ENCODE assay signal across 10 cellular contexts in the genomic region with DNA sequence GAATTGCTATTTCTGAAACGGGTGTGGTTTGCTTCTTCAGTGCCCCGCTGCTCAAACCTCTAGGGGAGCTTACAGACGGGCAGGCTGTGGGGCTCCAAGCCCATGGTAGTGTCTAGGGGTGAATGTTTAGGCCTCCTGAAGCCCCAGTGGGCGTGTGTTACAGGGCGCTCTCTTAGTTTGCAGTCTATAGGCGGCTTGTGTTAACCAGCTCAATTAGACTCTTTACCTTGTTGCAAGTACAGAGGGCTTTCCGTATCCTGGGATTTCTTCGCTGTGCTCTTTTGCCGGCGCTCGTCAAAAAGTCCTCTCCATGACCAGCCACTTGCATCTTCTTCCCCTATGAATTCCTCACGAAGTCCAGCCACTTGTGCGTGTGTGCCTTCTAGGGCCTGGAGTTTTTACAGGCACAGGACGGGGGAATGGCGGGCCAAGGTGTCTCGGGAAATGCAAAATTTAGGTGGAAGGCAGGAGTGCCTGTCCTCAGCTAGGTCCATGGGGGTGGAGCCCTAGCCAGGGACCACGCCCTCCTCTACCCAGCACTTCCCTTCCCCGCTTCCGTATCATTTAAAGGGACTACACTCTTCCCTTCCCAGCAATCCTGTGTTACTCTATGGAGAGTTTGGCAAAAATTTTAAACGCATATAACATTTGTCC.
DNase-seq lines count a peak whose midpoint lies in the region; ATAC-seq, FAIRE-seq and TF ChIP-seq lines count a peak whose summit lies in the region.
"Had no signal": no experiment of that assay in that cellular context is flagged by ENCODE, and none has a peak within 500 bp of the region (broad histone marks: within the 10 kb centered on the region; RNA-seq: fewer than 3 reads in every experiment).

No MANE protein-coding gene starts in this region.

- H3K27ac ChIP-seq in liver (ENCODE audit: low read depth in 1 of 2, low read length in 2 of 2) (no peak overlapping the region), HepG2 (ENCODE audit: extremely low read length, insufficient read depth, low read length) (no peak overlapping the region), fibroblast of lung (ENCODE audit: insufficient read depth, low read length) (no peak overlapping the region), aorta (ENCODE audit: low read depth in 1 of 2, low read length in 2 of 2) (no peak overlapping the region)
- H3K27ac ChIP-seq: A549 had no signal

- FAIRE-seq in HepG2 (lab: Jason Lieb, UNC): no peak
- FAIRE-seq: A549 had no signal

- H3K9me3 Mint-ChIP-seq in mesothelial cell of epicardium: no peaks in the 10 kb centered on the region

- peak overlapping the region; percentile 41 to 62 (median 49) for H3K4me3 ChIP-seq in liver (ENCODE audit: low read depth in 1 of 3, low read length in 3 of 3)
- H3K4me3 ChIP-seq in HepG2 (replicated peaks in 1 of 3; ENCODE audit: insufficient read depth in 1 of 3, low read depth in 2 of 3, low read length in 3 of 3): no peak overlapping the region
- peak overlapping the region in 3 of 4 experiments; percentile 27 to 69 (median 62) for H3K4me3 ChIP-seq in fibroblast of lung (replicated peaks in 1 of 4; ENCODE audit: control extremely low read depth in 1 of 4, insufficient read depth in 1 of 4, low read depth in 3 of 4, low read length in 4 of 4)
- H3K4me3 ChIP-seq in aorta (ENCODE audit: low read length in 2 of 2): peak overlapping the region; percentile 10 to 21
- H3K4me3 ChIP-seq: A549 had no signal

- H3K9me3 ChIP-seq in liver (ENCODE audit: control insufficient read depth in 4 of 4, low read length in 3 of 4) (no peaks in the 10 kb centered on the region), HepG2 (ENCODE audit: low read length) (no peaks in the 10 kb centered on the region), fibroblast of lung (ENCODE audit: control insufficient read depth, insufficient read depth, low read depth, low read length) (no peaks in the 10 kb centered on the region), aorta (ENCODE audit: control insufficient read depth, low read length) (no peaks in the 10 kb centered on the region)
- H3K9me3 ChIP-seq: A549 had no signal

- H2AFZ ChIP-seq in HepG2 (ENCODE audit: low read length) (no peak overlapping the region), fibroblast of lung (ENCODE audit: low read length) (peak overlapping the region; percentile 3)

- H4K20me1 ChIP-seq in HepG2 (ENCODE audit: insufficient read depth, low read length): no peaks in the 10 kb centered on the region
- no peaks in the 10 kb centered on the region for H4K20me1 ChIP-seq in fibroblast of lung (ENCODE audit: control insufficient read depth, extremely low read depth, insufficient read depth, low read length)

- H3K27me3 ChIP-seq in liver (ENCODE audit: control insufficient read depth in 4 of 4, insufficient read depth in 4 of 4, low read length in 3 of 4) (no peaks in the 10 kb centered on the region), HepG2 (ENCODE audit: control insufficient read depth in 1 of 2, insufficient read depth in 2 of 2, low read length in 2 of 2) (no peaks in the 10 kb centered on the region), fibroblast of lung (ENCODE audit: control insufficient read depth, insufficient read depth, low read length) (no peaks in the 10 kb centered on the region), aorta (ENCODE audit: control insufficient read depth in 1 of 2, insufficient read depth in 2 of 2, low read length in 1 of 2) (no peaks in the 10 kb centered on the region)

- ATAC-seq in HepG2 (no peak), aorta (ENCODE audit: low FRiP score) (peak; percentile 64)
- ATAC-seq: A549 had no signal

- no peak overlapping the region for H3K27ac Mint-ChIP-seq in mesothelial cell of epicardium

- TF ChIP-seq CTCF in liver (IDR thresholded peaks at IDR 0.05; ENCODE audit: low read depth, low read length, missing input control) (no peak), HepG2 (CRISPR knock-in tag; IDR thresholded peaks at IDR 0.05) (no peak), fibroblast of lung (conservative IDR thresholded peaks at IDR 0.05 in 1 of 2, IDR thresholded peaks at IDR 0.05 in 1 of 2; ENCODE audit: low read depth in 1 of 2, low read length in 2 of 2) (no peak), mesothelial cell of epicardium (IDR thresholded peaks at IDR 0.05; ENCODE audit: unreplicated experiment) (no peak)

- TF ChIP-seq POLR2A in HepG2 (IDR thresholded peaks at IDR 0.05; ENCODE audit: insufficient read depth in 1 of 2, low read depth in 2 of 2, low read length in 2 of 2): no peak

- no peaks in the 10 kb centered on the region for H3K27me3 Mint-ChIP-seq in mesothelial cell of epicardium (ENCODE audit: low read depth)

- 37% methylated on average over 20 of the region's 20 CpGs for WGBS in liver
- WGBS in HepG2 (ENCODE audit: low lambda C conversion rate): 39% methylated on average over 20 of the region's 20 CpGs
- WGBS in aorta, 2 donors: 55 to 56% methylated on average over 20 of the region's 20 CpGs

- no TSS peak for BruUV-seq in HepG2 (replicated peaks; lab: Mats Ljungman, UMichigan)

- in situ Hi-C loops in HepG2 (cut with HindIII; ENCODE audit: extremely low pct_ligation_motif_present, low pct_unique_long_range_greater_than_20kb): no loop called here

- H3K36me3 ChIP-seq in liver (ENCODE audit: control insufficient read depth in 4 of 4, insufficient read depth in 3 of 4, low read depth in 1 of 4, low read length in 3 of 4): no peaks in the 10 kb centered on the region
- no peaks in the 10 kb centered on the region for H3K36me3 ChIP-seq in HepG2 (replicated peaks in 1 of 2; ENCODE audit: control insufficient read depth in 1 of 2, insufficient read depth in 2 of 2, low read length in 2 of 2)
- H3K36me3 ChIP-seq in fibroblast of lung (ENCODE audit: control insufficient read depth, insufficient read depth, low read length): no peaks in the 10 kb centered on the region
- no peaks in the 10 kb centered on the region for H3K36me3 ChIP-seq in aorta (ENCODE audit: control insufficient read depth in 1 of 2, insufficient read depth in 2 of 2, low read length in 1 of 2)

- DNase-seq in HepG2 (ENCODE audit: low spot score) (no peak), fibroblast of lung (ENCODE audit: low read depth in 2 of 2) (peak in 1 of 2 donors; percentile 27), mesothelial cell of epicardium (ENCODE audit: low spot score in 2 of 2, unreplicated experiment in 2 of 2) (no peak), aorta (peak; percentile 49 to 73), DMS153 treated with DMSO at 0.1 percent for 48 hours (lab: John Stamatoyannopoulos, UW; ENCODE audit: unreplicated experiment) (no peak), NCI-H1092 (lab: John Stamatoyannopoulos, UW) (no peak)
- no peak for DNase-seq in activated T-cell treated with anti-CD3 and anti-CD28 coated beads, Interleukin-2, amount 50 U/mL, for 1 hour
- DNase-seq: NCI-H510A treated with DMSO at 0.1 percent for 48 hours had no signal

- H3K4me1 Mint-ChIP-seq in mesothelial cell of epicardium: no peaks in the 10 kb centered on the region

- intact Hi-C loops in HepG2 (cut with micrococcal nuclease; ENCODE audit: unreplicated experiment) (no loop called here), aorta (cut with DNase I) (no loop called here)

- POLR2A ChIA-PET in HepG2 (lab: Yijun Ruan, JAX): no interaction called here

- TF ChIP-seq RAD21 in liver (IDR thresholded peaks at IDR 0.05) (no peak), HepG2 (CRISPR knock-in tag; IDR thresholded peaks at IDR 0.05) (no peak)

- peak overlapping the region in 1 of 2 donors; percentile 25 for H3K9ac ChIP-seq in liver (ENCODE audit: low read depth in 1 of 2, low read length in 2 of 2)
- H3K9ac ChIP-seq in HepG2 (ENCODE audit: insufficient read depth, low read depth, low read length): no peak overlapping the region
- H3K9ac ChIP-seq in fibroblast of lung (ENCODE audit: insufficient read depth, low read length): no peak overlapping the region

- H3K4me3 Mint-ChIP-seq in mesothelial cell of epicardium: peak overlapping the region; percentile 65

- no peaks in the 10 kb centered on the region for H3K36me3 Mint-ChIP-seq in mesothelial cell of epicardium

- CTCF ChIA-PET in HepG2 (lab: Yijun Ruan, JAX; ENCODE audit: low intra/inter-chr PET ratio, low total read pairs): no interaction called here

- H3K4me1 ChIP-seq in liver (ENCODE audit: control insufficient read depth in 4 of 4, insufficient read depth in 4 of 4, low read length in 3 of 4): no peaks in the 10 kb centered on the region
- H3K4me1 ChIP-seq in HepG2 (ENCODE audit: insufficient read depth, low read length): no peaks in the 10 kb centered on the region
- H3K4me1 ChIP-seq in fibroblast of lung (ENCODE audit: control insufficient read depth, extremely low read depth, insufficient read depth, low read length): no peaks in the 10 kb centered on the region
- H3K4me1 ChIP-seq in aorta (ENCODE audit: control insufficient read depth in 1 of 2, insufficient read depth in 2 of 2, low read length in 2 of 2): no peaks in the 10 kb centered on the region
- H3K4me1 ChIP-seq: A549 had no signal

- H3K79me2 ChIP-seq in HepG2 (ENCODE audit: insufficient read depth, low read length): no peaks in the 10 kb centered on the region
- no peaks in the 10 kb centered on the region for H3K79me2 ChIP-seq in fibroblast of lung (ENCODE audit: control insufficient read depth, insufficient read depth, low read length)

- TF ChIP-seq EP300 in HepG2 (IDR thresholded peaks at IDR 0.05; ENCODE audit: low read depth in 2 of 2, low read length in 2 of 2): no peak
- no peak for TF ChIP-seq EP300 in HepG2 (CRISPR knock-in tag; IDR thresholded peaks at IDR 0.05; ENCODE audit: borderline replicate concordance)

- no peak overlapping the region for H3K4me2 ChIP-seq in HepG2 (ENCODE audit: low read depth, low read length)
- H3K4me2 ChIP-seq in fibroblast of lung (ENCODE audit: extremely low read depth, insufficient read depth, low read length): peak overlapping the region; percentile 66
- H3K4me2 ChIP-seq: A549 had no signal

TF ChIP-seq in HepG2, 621 proteins besides CTCF, POLR2A, EP300 and RAD21 (continues in another document):
- TF ChIP-seq ZNF577 (CRISPR knock-in tag; IDR thresholded peaks at IDR 0.05; ENCODE audit: borderline replicate concordance, low read depth): no peak
- TF ChIP-seq ZNF720 (CRISPR knock-in tag; IDR thresholded peaks at IDR 0.05): no peak
- no peak for TF ChIP-seq MXD4 (CRISPR knock-in tag; IDR thresholded peaks at IDR 0.05)

Comparison
In these comparisons a context has a peak if more than half of its experiments do, and no peak if none do; other contexts are left out.
1. H3K4me3 ChIP-seq: peak in liver (3 of 3), fibroblast of lung (3 of 4) and aorta (2 of 2); none in HepG2 (0 of 3).
2. DNase-seq: peak in aorta (2 of 2); none in HepG2 (single experiment), mesothelial cell of epicardium (0 of 2), activated T-cell treated with anti-CD3 and anti-CD28 coated beads, Interleukin-2, amount 50 U/mL, for 1 hour (single experiment), DMS153 treated with DMSO at 0.1 percent for 48 hours (single experiment) and NCI-H1092 (single experiment).